In the genomic region with DNA sequence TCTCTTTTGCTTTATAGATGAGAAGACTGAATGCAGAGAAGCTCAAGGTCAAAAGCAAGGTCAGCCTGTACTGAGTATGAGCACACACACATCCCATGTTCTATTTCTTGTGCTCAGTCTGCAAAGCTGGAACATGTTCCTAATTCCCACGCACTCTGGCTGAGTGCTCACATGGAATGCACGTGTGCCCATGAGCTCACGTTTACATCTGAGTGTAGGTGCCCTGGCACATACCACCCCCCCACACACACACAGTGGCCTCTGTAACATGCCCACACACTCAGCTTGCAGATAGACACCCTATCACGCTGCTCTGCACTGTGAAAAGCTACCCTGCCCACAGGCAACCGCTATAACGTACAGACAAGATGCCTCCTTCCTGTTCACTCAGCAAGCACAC, we compare ENCODE assay signal across 23 cellular contexts.
DNase-seq lines count a peak whose midpoint lies in the region; ATAC-seq and TF ChIP-seq lines count a peak whose summit lies in the region.
"Had no signal": no experiment of that assay in that cellular context is flagged by ENCODE, and none has a peak within 500 bp of the region (broad histone marks: within the 10 kb centered on the region; RNA-seq: fewer than 3 reads in every experiment).

No MANE protein-coding gene starts in this region.

- ATAC-seq in stimulated activated naive CD8-positive, alpha-beta T cell treated with anti-CD3 and anti-CD28 coated beads, Interleukin-15, Interleukin-2, amounts not matched to agents 100 U/mL and 50 U/mL, for 24 hours, result peak; percentile 32
- ATAC-seq in stimulated activated naive CD8-positive, alpha-beta T cell treated with anti-CD3 and anti-CD28 coated beads, Interleukin-15, amount 100 ng/mL, for 72 hours, result no peak
- peak; percentile 20 for ATAC-seq in upper lobe of right lung
- ATAC-seq: A549, GM23338 had no signal

- no peak overlapping the region for H3K4me3 Mint-ChIP-seq in stimulated activated naive CD8-positive, alpha-beta T cell treated with anti-CD3 and anti-CD28 coated beads, Interleukin-15, amount 100 ng/mL, for 72 hours
- H3K4me3 Mint-ChIP-seq: CD14-positive monocyte; CD4-positive, alpha-beta memory T cell; GM23338; HFFc6 had no signal

- H2AFZ ChIP-seq in MM.1S (ENCODE audit: low read length), result no peak overlapping the region
- H2AFZ ChIP-seq: GM23338 had no signal

- no peaks in the 10 kb centered on the region for H4K20me1 ChIP-seq in MM.1S (ENCODE audit: insufficient read depth, low read length)
- H4K20me1 ChIP-seq: BLaER1 treated with 17β-estradiol and CSF1 and Interleukin-3, amounts not matched to agents 10 nM and 100 nM had no signal

- no peak for DNase-seq in stimulated activated naive CD8-positive, alpha-beta T cell treated with anti-CD3 and anti-CD28 coated beads, Interleukin-15, Interleukin-2, amounts not matched to agents 100 U/mL and 50 U/mL, for 24 hours
- no peak for DNase-seq in stimulated activated naive CD8-positive, alpha-beta T cell treated with anti-CD3 and anti-CD28 coated beads, Interleukin-15, amount 100 ng/mL, for 72 hours
- DNase-seq in left kidney (ENCODE audit: low read depth, low spot score) (peak; percentile 42), upper lobe of right lung (no peak), H4 (ENCODE audit: low spot score) (no peak), MM.1S (no peak)
- DNase-seq: 8988T; ACHN; AML-193; BE2C; Calu3; CD4-positive, alpha-beta memory T cell; COR-L47; DMS53; DMS79 treated with DMSO at 0.1 percent for 48 hours; GF-D8; H7; HCEC 1CT; HFFc6 had no signal

- H3K4me1 ChIP-seq in upper lobe of right lung (no peaks in the 10 kb centered on the region), MM.1S (ENCODE audit: low read length) (no peaks in the 10 kb centered on the region)
- H3K4me1 ChIP-seq: A549 had no signal

- no peaks in the 10 kb centered on the region for H3K9me3 ChIP-seq in upper lobe of right lung
- H3K9me3 ChIP-seq in MM.1S (replicated peaks; ENCODE audit: insufficient read depth, low read length), result no peaks in the 10 kb centered on the region
- H3K9me3 ChIP-seq: A549; BE2C; BLaER1 treated with 17β-estradiol and CSF1 and Interleukin-3, amounts not matched to agents 10 nM and 100 nM had no signal

- H3K27me3 ChIP-seq in upper lobe of right lung (no peaks in the 10 kb centered on the region), MM.1S (replicated peaks; ENCODE audit: insufficient read depth, low read length) (no peaks in the 10 kb centered on the region)
- H3K27me3 ChIP-seq: BE2C; BLaER1 treated with 17β-estradiol and CSF1 and Interleukin-3, amounts not matched to agents 10 nM and 100 nM had no signal

- no peaks in the 10 kb centered on the region for H3F3A ChIP-seq in MM.1S (ENCODE audit: insufficient read depth, low read length)

- peaks cover 0 to 6% of the 10 kb centered on the region in 2 donors for H3K9me3 Mint-ChIP-seq in stimulated activated naive CD8-positive, alpha-beta T cell treated with anti-CD3 and anti-CD28 coated beads, Interleukin-15, amount 100 ng/mL, for 72 hours
- H3K9me3 Mint-ChIP-seq: CD14-positive monocyte, GM23338, HFFc6 had no signal

- no peaks in the 10 kb centered on the region for H3K9me2 ChIP-seq in MM.1S (replicated peaks; ENCODE audit: insufficient read depth, low read length)

- no peak overlapping the region for H3K4me2 ChIP-seq in MM.1S (ENCODE audit: low read depth, low read length)
- H3K4me2 ChIP-seq: A549; BLaER1 treated with 17β-estradiol and CSF1 and Interleukin-3, amounts not matched to agents 10 nM and 100 nM; GM23338 had no signal

- no peak overlapping the region for H3K27ac ChIP-seq in upper lobe of right lung
- H3K27ac ChIP-seq in MM.1S (ENCODE audit: low read length), result no peak overlapping the region
- H3K27ac ChIP-seq: A549; BLaER1 treated with 17β-estradiol and CSF1 and Interleukin-3, amounts not matched to agents 10 nM and 100 nM had no signal

- TF ChIP-seq CTCF in upper lobe of right lung (IDR thresholded peaks at IDR 0.05) (no peak), MM.1S (IDR thresholded peaks at IDR 0.05; ENCODE audit: low read length) (no peak)

- peaks cover 5% of the 10 kb centered on the region for H3K27me3 Mint-ChIP-seq in stimulated activated naive CD8-positive, alpha-beta T cell treated with anti-CD3 and anti-CD28 coated beads, Interleukin-15, amount 100 ng/mL, for 72 hours
- H3K27me3 Mint-ChIP-seq: CD4-positive, alpha-beta memory T cell had no signal

- H3K4me3 ChIP-seq in upper lobe of right lung, result no peak overlapping the region
- H3K4me3 ChIP-seq in MM.1S (ENCODE audit: low read length), result no peak overlapping the region
- H3K4me3 ChIP-seq: A549; BLaER1 treated with 17β-estradiol and CSF1 and Interleukin-3, amounts not matched to agents 10 nM and 100 nM; GM23338 had no signal

- H3K27ac Mint-ChIP-seq in stimulated activated naive CD8-positive, alpha-beta T cell treated with anti-CD3 and anti-CD28 coated beads, Interleukin-15, amount 100 ng/mL, for 72 hours, result no peak overlapping the region
- H3K27ac Mint-ChIP-seq: CD14-positive monocyte; CD4-positive, alpha-beta memory T cell; GM23338; HFFc6 had no signal

- intact Hi-C loops in upper lobe of right lung (cut with DNase I), result no loop called here

- no peaks in the 10 kb centered on the region for H3K79me2 ChIP-seq in MM.1S (ENCODE audit: low read length)

- H3K36me3 ChIP-seq in upper lobe of right lung (no peaks in the 10 kb centered on the region), MM.1S (replicated peaks; ENCODE audit: insufficient read depth, low read length) (no peaks in the 10 kb centered on the region)
- H3K36me3 ChIP-seq: BE2C; BLaER1 treated with 17β-estradiol and CSF1 and Interleukin-3, amounts not matched to agents 10 nM and 100 nM had no signal

- H3K4me1 Mint-ChIP-seq in stimulated activated naive CD8-positive, alpha-beta T cell treated with anti-CD3 and anti-CD28 coated beads, Interleukin-15, amount 100 ng/mL, for 72 hours, result no peaks in the 10 kb centered on the region
- H3K4me1 Mint-ChIP-seq: CD14-positive monocyte; CD4-positive, alpha-beta memory T cell had no signal

- no peak overlapping the region for H3K9ac ChIP-seq in MM.1S (ENCODE audit: low read length)
- H3K9ac ChIP-seq: BLaER1 treated with 17β-estradiol and CSF1 and Interleukin-3, amounts not matched to agents 10 nM and 100 nM had no signal
